ENCODE assay signal across 8 cellular contexts in the genomic region with DNA sequence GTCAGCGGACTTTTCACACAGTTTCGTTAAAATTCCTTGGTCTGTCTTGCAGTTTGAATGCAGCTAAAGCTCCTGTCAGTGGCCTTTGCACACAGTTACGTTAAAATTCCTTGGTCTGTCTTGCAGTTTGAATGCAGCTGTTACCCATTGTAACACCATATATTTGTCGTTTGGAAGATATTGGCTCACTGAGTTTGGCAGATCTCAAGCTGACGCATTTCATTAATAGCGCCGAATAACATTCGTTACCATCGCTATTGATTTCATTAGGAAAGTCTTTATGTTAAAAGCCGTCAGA. TPM values are rescaled to one million over a fixed set of nuclear protein-coding genes. Genes with fewer than 3 reads are reported as not detected.
A peak's percentile ranks its signal among the peaks of the same experiment; 100 is the strongest.
DNase-seq lines count a peak whose midpoint lies in the region; ATAC-seq, FAIRE-seq and TF ChIP-seq lines count a peak whose summit lies in the region.

No MANE protein-coding gene starts in this region.

- H3K4me3 Mint-ChIP-seq in T-helper 2 cell treated with Interferon-gamma antibody and Interleukin-4, amounts not matched to agents 5 μg/mL and 100 μg/mL, for 36 hours = peak overlapping the region; percentile 97
- H3K4me3 Mint-ChIP-seq in activated naive CD8-positive, alpha-beta T cell treated with anti-CD3 and anti-CD28 coated beads, Interleukin-2, amount 50 U/mL, for 24 hours = peak overlapping the region; percentile 93

- no peaks in the 10 kb centered on the region for H3K9me1 ChIP-seq in keratinocyte (ENCODE audit: control insufficient read depth, extremely low read depth, insufficient read depth, low read length)

- H3K9ac ChIP-seq in keratinocyte (ENCODE audit: control insufficient read depth, extremely low read depth, insufficient read depth, low read length) = peak overlapping the region; percentile 88

- no peak for FAIRE-seq in keratinocyte (lab: Jason Lieb, UNC)

- H3K79me2 ChIP-seq in keratinocyte (ENCODE audit: control insufficient read depth, insufficient read depth, low read length) = peaks cover 54% of the 10 kb centered on the region

- H3K4me1 ChIP-seq in keratinocyte (ENCODE audit: control insufficient read depth, extremely low read depth, insufficient read depth, low read length) (peaks cover 34% of the 10 kb centered on the region), testis (peaks cover 3% of the 10 kb centered on the region)

- H3K36me3 Mint-ChIP-seq in T-helper 2 cell treated with Interferon-gamma antibody and Interleukin-4, amounts not matched to agents 5 μg/mL and 100 μg/mL, for 36 hours (ENCODE audit: low read depth) = peaks cover 3% of the 10 kb centered on the region
- H3K36me3 Mint-ChIP-seq in activated naive CD8-positive, alpha-beta T cell treated with anti-CD3 and anti-CD28 coated beads, Interleukin-2, amount 50 U/mL, for 24 hours (ENCODE audit: low read depth) = peaks cover 2% of the 10 kb centered on the region

- no peaks in the 10 kb centered on the region for H3K9me3 ChIP-seq in keratinocyte (ENCODE audit: control insufficient read depth, low read depth, low read length)
- H3K9me3 ChIP-seq in testis = no peaks in the 10 kb centered on the region

- TF ChIP-seq CTCF in keratinocyte (optimal IDR thresholded peaks at IDR 0.05 in 1 of 3, IDR thresholded peaks at IDR 0.05 in 1 of 3, conservative IDR thresholded peaks at IDR 0.05 in 1 of 3; ENCODE audit: extremely low read depth in 1 of 3, insufficient read depth in 2 of 3, low read length in 3 of 3) (no peak), testis (IDR thresholded peaks at IDR 0.05) (no peak)

- no peak for TF ChIP-seq POLR2A in testis (IDR thresholded peaks at IDR 0.05)

- H2AFZ ChIP-seq in keratinocyte (ENCODE audit: control insufficient read depth, low read length) = no peak overlapping the region

- peaks cover 42% of the 10 kb centered on the region for H3K4me1 Mint-ChIP-seq in T-helper 2 cell treated with Interferon-gamma antibody and Interleukin-4, amounts not matched to agents 5 μg/mL and 100 μg/mL, for 36 hours (ENCODE audit: low read depth)
- H3K4me1 Mint-ChIP-seq in activated naive CD8-positive, alpha-beta T cell treated with anti-CD3 and anti-CD28 coated beads, Interleukin-2, amount 50 U/mL, for 24 hours = peaks cover 39% of the 10 kb centered on the region

- dilution Hi-C loops in keratinocyte (cut with MboI; ENCODE audit: extremely low pct_ligation_motif_present, low sequenced_read_pairs) = no loop called here

- H3K27ac ChIP-seq in keratinocyte (ENCODE audit: control insufficient read depth, insufficient read depth, low read length) = peak overlapping the region; percentile 86
- peak overlapping the region in 1 of 2 donors; percentile 8 for H3K27ac ChIP-seq in testis

- DNase-seq in T-helper 2 cell treated with Interferon-gamma antibody and Interleukin-4, amounts not matched to agents 5 μg/mL and 100 μg/mL, for 36 hours (ENCODE audit: low spot score) = no peak
- DNase-seq in T-helper 2 cell (no peak), keratinocyte (ENCODE audit: low read depth, low spot score) (no peak), testis (no peak)
- DNase-seq in activated naive CD8-positive, alpha-beta T cell treated with anti-CD3 and anti-CD28 coated beads, Interleukin-2, amount 50 U/mL, for 24 hours = no peak

- H4K20me1 ChIP-seq in keratinocyte (ENCODE audit: control insufficient read depth, extremely low read depth, insufficient read depth, low read length) = no peaks in the 10 kb centered on the region

- peak overlapping the region; percentile 90 for H3K4me2 ChIP-seq in keratinocyte (ENCODE audit: control insufficient read depth, extremely low read depth, insufficient read depth, low read depth, low read length)

- no peaks in the 10 kb centered on the region for H3K36me3 ChIP-seq in keratinocyte (ENCODE audit: control insufficient read depth in 2 of 2, extremely low read depth in 1 of 2, insufficient read depth in 2 of 2, low read length in 2 of 2)
- H3K36me3 ChIP-seq in testis (ENCODE audit: low read depth, missing control alignments) = no peaks in the 10 kb centered on the region

- H3K4me3 ChIP-seq in keratinocyte (ENCODE audit: control insufficient read depth in 2 of 3, extremely low read depth in 1 of 3, insufficient read depth in 2 of 3, low read depth in 1 of 3, low read length in 3 of 3) = peak overlapping the region; percentile 78 to 91 (median 89)
- H3K4me3 ChIP-seq in testis = peak overlapping the region; percentile 53 to 71

- H3K27me3 ChIP-seq in keratinocyte (ENCODE audit: control insufficient read depth, extremely low read depth, insufficient read depth, low read length) = no peaks in the 10 kb centered on the region
- H3K27me3 ChIP-seq in testis = no peaks in the 10 kb centered on the region

- WGBS in testis, 2 donors = 29 to 31% methylated on average over 10 of the region's 10 CpGs

- H3K27me3 Mint-ChIP-seq in T-helper 2 cell treated with Interferon-gamma antibody and Interleukin-4, amounts not matched to agents 5 μg/mL and 100 μg/mL, for 36 hours (ENCODE audit: low read depth) = no peaks in the 10 kb centered on the region
- no peaks in the 10 kb centered on the region for H3K27me3 Mint-ChIP-seq in activated naive CD8-positive, alpha-beta T cell treated with anti-CD3 and anti-CD28 coated beads, Interleukin-2, amount 50 U/mL, for 24 hours

- no peaks in the 10 kb centered on the region for H3K9me3 Mint-ChIP-seq in T-helper 2 cell treated with Interferon-gamma antibody and Interleukin-4, amounts not matched to agents 5 μg/mL and 100 μg/mL, for 36 hours
- H3K9me3 Mint-ChIP-seq in activated naive CD8-positive, alpha-beta T cell treated with anti-CD3 and anti-CD28 coated beads, Interleukin-2, amount 50 U/mL, for 24 hours = no peaks in the 10 kb centered on the region

- peak overlapping the region; percentile 92 for H3K27ac Mint-ChIP-seq in T-helper 2 cell treated with Interferon-gamma antibody and Interleukin-4, amounts not matched to agents 5 μg/mL and 100 μg/mL, for 36 hours
- H3K27ac Mint-ChIP-seq in activated naive CD8-positive, alpha-beta T cell treated with anti-CD3 and anti-CD28 coated beads, Interleukin-2, amount 50 U/mL, for 24 hours = no peak overlapping the region

- intact Hi-C loops in testis (cut with DNase I; ENCODE audit: low total_unique reads) = no loop called here

- no peak for ATAC-seq in activated naive CD8-positive, alpha-beta T cell treated with anti-CD3 and anti-CD28 coated beads, Interleukin-2, amount 50 U/mL, for 24 hours
- ATAC-seq in HG02973 (IDR thresholded peaks at IDR 0.05; ENCODE audit: unreplicated experiment) (no peak), GM21360 (IDR thresholded peaks at IDR 0.05; ENCODE audit: unreplicated experiment) (no peak), HG02678 (IDR thresholded peaks at IDR 0.05; ENCODE audit: unreplicated experiment) (no peak)

RNA-seq across cellular contexts. Expression of gene LIMS1, which starts 1.1 kb away (rescaled TPM):
- 62.5 to 99.3 TPM (median 72.5 TPM) in 3 replicates for polyA plus RNA-seq in keratinocyte
- 7.7 TPM for polyA plus RNA-seq in keratinocyte (2011; ENCODE audit: low read depth)
- polyA plus RNA-seq in keratinocyte (2011; cell fraction: cytosol; rRNA removed) = 51.4 and 63.6 TPM in 2 replicates
- 44.7 and 46.4 TPM in 2 replicates for polyA plus RNA-seq in keratinocyte (2011; cell fraction: nucleus; rRNA removed)
- 18.3 and 57.6 TPM in 2 replicates for polyA plus RNA-seq in keratinocyte (2012; ENCODE audit: low replicate concordance)
- 85.0 to 144 TPM (median 127 TPM) in 3 replicates for polyA minus RNA-seq in keratinocyte
- polyA minus RNA-seq in keratinocyte (2011; cell fraction: cytosol; rRNA and poly(A)+ RNA removed) = 69.3 TPM
- 40.9 and 96.6 TPM in 2 replicates for polyA minus RNA-seq in keratinocyte (2011; cell fraction: nucleus; rRNA and poly(A)+ RNA removed)
- 100 to 1,000 TPM in 1 of 2 donors, 10 to 100 TPM in 1; 94.1 to 110 TPM for total RNA-seq in testis
- polyA plus RNA-seq in testis (ENCODE audit: insufficient read depth, low read depth, low replicate concordance) = 44.8 TPM
